Comparison of ENCODE assay signal across 8 cellular contexts in genomic region chr11:112453601-112454577, GRCh38.
DNase-seq lines count a peak whose midpoint lies in the region; ATAC-seq and TF ChIP-seq lines count a peak whose summit lies in the region.

No MANE protein-coding gene starts in this region.

- no TSS peak for BruUV-seq in A673 (replicated peaks; lab: Mats Ljungman, UMichigan)

- no peak overlapping the region for H3K4me3 ChIP-seq in A673 (ENCODE audit: low read depth, low read length, poor library complexity, severe bottlenecking)
- H3K4me3 ChIP-seq in GM12865 (ENCODE audit: low read depth, low read length) = no peak overlapping the region
- no peak overlapping the region for H3K4me3 ChIP-seq in adipocyte (ENCODE audit: low read length)
- no peak overlapping the region for H3K4me3 ChIP-seq in transverse colon
- no peak overlapping the region for H3K4me3 ChIP-seq in uterus

- POLR2A ChIA-PET in A673 (lab: Charles Lee; ENCODE audit: low non-redundant PET) = no interaction called here

- H3K27ac ChIP-seq in A673 (ENCODE audit: low read depth, low read length, poor library complexity, severe bottlenecking) (no peak overlapping the region), transverse colon (no peak overlapping the region), uterus (no peak overlapping the region)

- H3K9me3 ChIP-seq in A673 (ENCODE audit: low read depth, low read length, poor library complexity, severe bottlenecking) = no peaks in the 10 kb centered on the region
- no peaks in the 10 kb centered on the region for H3K9me3 ChIP-seq in adipocyte (ENCODE audit: control insufficient read depth, low read length)
- H3K9me3 ChIP-seq in transverse colon = no peaks in the 10 kb centered on the region
- H3K9me3 ChIP-seq in uterus = no peaks in the 10 kb centered on the region

- peak; percentile 66 for ATAC-seq in left colon

- peak; percentile 52 for TF ChIP-seq CTCF in A673 (conservative IDR thresholded peaks at IDR 0.05; ENCODE audit: low read depth, low read length)
- peak; percentile 50 for TF ChIP-seq CTCF in GM12865 (IDR thresholded peaks at IDR 0.05; ENCODE audit: insufficient read depth, low read depth, low read length, missing control alignments)
- TF ChIP-seq CTCF in transverse colon (IDR thresholded peaks at IDR 0.05) = peak in 4 of 5 experiments; percentile 21 to 35 (median 35)
- TF ChIP-seq CTCF in uterus (IDR thresholded peaks at IDR 0.05) = peak in 1 of 4 experiments; percentile 6

- no peak for TF ChIP-seq POLR2A in transverse colon (IDR thresholded peaks at IDR 0.05)
- TF ChIP-seq POLR2A in uterus (IDR thresholded peaks at IDR 0.05) = no peak

- H3K9ac ChIP-seq in adipocyte (ENCODE audit: low read length) = no peak overlapping the region

- H3K27me3 ChIP-seq in A673 (replicated peaks; ENCODE audit: insufficient read depth, low read depth, low read length, poor library complexity) = no peaks in the 10 kb centered on the region
- H3K27me3 ChIP-seq in adipocyte (replicated peaks; ENCODE audit: control insufficient read depth, insufficient read depth, low read length) = no peaks in the 10 kb centered on the region
- no peaks in the 10 kb centered on the region for H3K27me3 ChIP-seq in transverse colon
- H3K27me3 ChIP-seq in uterus = no peaks in the 10 kb centered on the region

- H3K4me1 ChIP-seq in A673 (ENCODE audit: insufficient read depth, low read length, poor library complexity, severe bottlenecking) (peaks cover 19% of the 10 kb centered on the region), adipocyte (ENCODE audit: control insufficient read depth, insufficient read depth, low read length) (peaks cover 3% of the 10 kb centered on the region), transverse colon (no peaks in the 10 kb centered on the region), uterus (no peaks in the 10 kb centered on the region)

- intact Hi-C loops in A673 (cut with micrococcal nuclease; ENCODE audit: unreplicated experiment) (no loop called here), left colon (cut with DNase I, micrococcal nuclease) (no loop called here), transverse colon (cut with DNase I; ENCODE audit: low total_unique reads) (no loop called here), uterus (cut with DNase I; ENCODE audit: low total_unique reads) (no loop called here)

- H3K36me3 ChIP-seq in A673 (ENCODE audit: insufficient read depth, low read length, poor library complexity, severe bottlenecking) (no peaks in the 10 kb centered on the region), adipocyte (ENCODE audit: control insufficient read depth, insufficient read depth, low read length, severe bottlenecking) (no peaks in the 10 kb centered on the region), transverse colon (no peaks in the 10 kb centered on the region), uterus (no peaks in the 10 kb centered on the region)

- CTCF ChIA-PET in A673 (lab: Charles Lee) = interaction anchor here (0.6 to 1.2 kb wide), 4 partner anchors 9 to 102 kb away, joined by 3 to 5 read pairs (median 4); no protein-coding TSS in a partner anchor

- DNase-seq in A673 (ENCODE audit: low spot score) = peak; percentile 57
- peak; percentile 48 for DNase-seq in GM12865 (ENCODE audit: low read depth)
- DNase-seq in NCI-H774 (lab: John Stamatoyannopoulos, UW) = peak; percentile 11
- peak; percentile 6 for DNase-seq in adipocyte (ENCODE audit: low read depth)
- peak in 1 of 2 donors; percentile 52 for DNase-seq in left colon
- DNase-seq in transverse colon = peak; percentile 26
- DNase-seq in NCI-H1694 (lab: John Stamatoyannopoulos, UW) = no peak
- DNase-seq in uterus = no peak

- in situ Hi-C loops in transverse colon (cut with MboI; ENCODE audit: low pct_ligation_motif_present in 1 of 4, low pct_unique_long_range_greater_than_20kb in 1 of 4, low sequenced_read_pairs in 3 of 4) = no loop called here

- no peak for TF ChIP-seq EP300 in transverse colon (IDR thresholded peaks at IDR 0.05; ENCODE audit: low read depth)

- 83 to 91% methylated on average over 4 of the region's 4 CpGs for WGBS in transverse colon (ENCODE audit: low coverage in 1 of 2), 2 donors

Comparison
In these comparisons a context has a peak if more than half of its experiments do, and no peak if none do; other contexts are left out.
1. DNase-seq: peak in A673 (single experiment), GM12865 (single experiment), NCI-H774 (single experiment), adipocyte (single experiment) and transverse colon (single experiment); none in NCI-H1694 (single experiment) and uterus (0 of 2).